ENCODE assay signal across 9 cellular contexts in the genomic region with DNA sequence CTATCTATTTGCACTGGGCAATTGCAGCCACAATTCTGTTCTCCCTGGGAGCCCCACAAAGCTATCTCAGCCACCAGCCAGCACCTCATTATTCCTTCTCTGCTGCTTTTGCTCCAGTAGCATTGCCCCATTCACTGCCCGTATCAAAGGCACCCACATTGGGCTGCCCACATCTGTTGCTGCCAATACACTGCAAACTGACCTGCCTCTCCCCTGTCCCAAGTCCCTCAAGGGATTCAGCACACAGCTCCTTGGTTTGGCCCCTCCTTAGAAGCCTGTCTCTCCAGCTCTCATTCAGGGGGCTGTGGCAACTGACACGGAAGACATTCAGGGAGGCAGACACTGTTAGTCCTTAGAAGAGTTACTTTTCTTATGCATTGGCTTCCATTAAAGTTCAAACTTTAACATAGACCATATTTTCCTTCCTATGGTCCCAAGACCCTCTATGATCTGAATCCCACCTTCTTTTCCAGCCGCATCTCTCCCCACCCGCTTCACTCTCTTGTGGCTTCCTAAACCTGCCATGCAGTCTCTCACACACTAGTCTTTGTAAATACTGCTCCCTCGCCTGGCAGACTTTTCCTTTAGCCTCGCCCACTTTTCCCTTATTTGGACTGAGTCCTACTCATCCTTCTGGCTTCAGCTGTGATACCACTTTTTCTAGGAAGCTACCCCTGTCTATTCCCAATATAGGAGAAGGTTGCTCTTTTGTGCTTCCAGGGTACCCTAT.
DNase-seq lines count a peak whose midpoint lies in the region; ATAC-seq and TF ChIP-seq lines count a peak whose summit lies in the region.
"Had no signal": no experiment of that assay in that cellular context is flagged by ENCODE, and none has a peak within 500 bp of the region (broad histone marks: within the 10 kb centered on the region; RNA-seq: fewer than 3 reads in every experiment).

No MANE protein-coding gene starts in this region.

- no peaks in the 10 kb centered on the region for H3K9me3 ChIP-seq in ES-I3 (ENCODE audit: control insufficient read depth, insufficient read depth, low read length)
- H3K9me3 ChIP-seq: neutrophil had no signal

- H3K27ac Mint-ChIP-seq in nephron progenitor cell, result peak overlapping the region; percentile 6

- no peaks in the 10 kb centered on the region for H3K36me3 Mint-ChIP-seq in nephron progenitor cell (ENCODE audit: low read depth)

- peaks cover 9% of the 10 kb centered on the region for H3K27me3 Mint-ChIP-seq in nephron progenitor cell (ENCODE audit: low read depth, poor library complexity)

- peak; percentile 67 for DNase-seq in NCI-H2227 (lab: John Stamatoyannopoulos, UW; ENCODE audit: unreplicated experiment)
- DNase-seq in cerebellar cortex (ENCODE audit: low spot score), result peak; percentile 54
- DNase-seq in nephron progenitor cell, result peak; percentile 36

- no peak for ATAC-seq in GM21390 (IDR thresholded peaks at IDR 0.05; ENCODE audit: unreplicated experiment)
- no peak for ATAC-seq in HG02588 (IDR thresholded peaks at IDR 0.05; ENCODE audit: unreplicated experiment)
- ATAC-seq in GM21737 (IDR thresholded peaks at IDR 0.05; ENCODE audit: unreplicated experiment), result no peak
- ATAC-seq in GM19397 (IDR thresholded peaks at IDR 0.05; ENCODE audit: unreplicated experiment), result no peak

- peaks cover 59% of the 10 kb centered on the region for H3K4me1 Mint-ChIP-seq in nephron progenitor cell

- H3K9me3 Mint-ChIP-seq in nephron progenitor cell, result no peaks in the 10 kb centered on the region

- peak overlapping the region; percentile 11; the same call in 1 of the 2 replicates for H3K9ac ChIP-seq in ES-I3 (ENCODE audit: low read depth, low read length)

- no peak for TF ChIP-seq CTCF in nephron progenitor cell (IDR thresholded peaks at IDR 0.05)

- H3K4me3 Mint-ChIP-seq in nephron progenitor cell, result peak overlapping the region; percentile 67

- H3K4me1 ChIP-seq in ES-I3 (ENCODE audit: insufficient read depth, low read length), result peaks cover 49% of the 10 kb centered on the region

- no peaks in the 10 kb centered on the region for H3K36me3 ChIP-seq in ES-I3 (ENCODE audit: insufficient read depth, low read length)
- H3K36me3 ChIP-seq: neutrophil had no signal
